Comparison of ENCODE assay signal across 8 cellular contexts in genomic region chr1:27111771-27112573, GRCh38. TPM values are rescaled to one million over a fixed set of nuclear protein-coding genes. Genes with fewer than 3 reads are reported as not detected.
DNase-seq lines count a peak whose midpoint lies in the region; ATAC-seq and TF ChIP-seq lines count a peak whose summit lies in the region.

No MANE protein-coding gene starts in this region.

- no peaks in the 10 kb centered on the region for H3K9me2 ChIP-seq in PC-9 (ENCODE audit: insufficient read depth)

- no peak overlapping the region for H3K9ac ChIP-seq in fibroblast of lung (ENCODE audit: insufficient read depth, low read length)

- H4K20me1 ChIP-seq in PC-9 (ENCODE audit: insufficient read depth) (no peaks in the 10 kb centered on the region), fibroblast of lung (ENCODE audit: control insufficient read depth, extremely low read depth, insufficient read depth, low read length) (no peaks in the 10 kb centered on the region)

- H2AFZ ChIP-seq in PC-9 (no peak overlapping the region), fibroblast of lung (ENCODE audit: low read length) (no peak overlapping the region)

- no peak for TF ChIP-seq POLR2A in suprapubic skin (IDR thresholded peaks at IDR 0.05)

- H3K4me3 ChIP-seq in PC-9 = no peak overlapping the region
- no peak overlapping the region for H3K4me3 ChIP-seq in fibroblast of lung (replicated peaks in 1 of 4; ENCODE audit: control extremely low read depth in 1 of 4, insufficient read depth in 1 of 4, low read depth in 3 of 4, low read length in 4 of 4)
- H3K4me3 ChIP-seq in neutrophil (ENCODE audit: low read depth in 1 of 2, low read length in 1 of 2) = peak overlapping the region in 1 of 2 experiments; percentile 19
- no peak overlapping the region for H3K4me3 ChIP-seq in suprapubic skin

- H3K27me3 ChIP-seq in PC-9 (ENCODE audit: insufficient read depth, low read depth) (no peaks in the 10 kb centered on the region), fibroblast of lung (ENCODE audit: control insufficient read depth, insufficient read depth, low read length) (no peaks in the 10 kb centered on the region), neutrophil (no peaks in the 10 kb centered on the region), suprapubic skin (no peaks in the 10 kb centered on the region)

- H3F3A ChIP-seq in PC-9 (ENCODE audit: insufficient read depth, low read depth) = peaks cover 20% of the 10 kb centered on the region

- WGBS in suprapubic skin = 30% methylated on average over 4 of the region's 5 CpGs

- no TSS peak for BruUV-seq in PC-9 (replicated peaks; lab: Mats Ljungman, UMichigan)

- H3K27ac ChIP-seq in PC-9 (peak overlapping the region; percentile 75), fibroblast of lung (ENCODE audit: insufficient read depth, low read length) (peak overlapping the region; percentile 75), neutrophil (peak overlapping the region; percentile 91), suprapubic skin (peak overlapping the region; percentile 50)

- intact Hi-C loops in PC-9 (cut with micrococcal nuclease; ENCODE audit: unreplicated experiment) = loop anchor here (1.0 to 2.0 kb wide), 3 partner anchors 43 to 173 kb away; partner anchors contain the start of gene SLC9A1

- CTCF ChIA-PET in PC-9 (lab: Charles Lee) = interaction anchor here (0.6 to 1.6 kb wide), 11 partner anchors 34 to 182 kb away, joined by 3 to 11 read pairs (median 4); no protein-coding TSS in a partner anchor

- H3K4me1 ChIP-seq in PC-9 (replicated peaks; ENCODE audit: insufficient read depth) (peaks cover 18% of the 10 kb centered on the region), fibroblast of lung (ENCODE audit: control insufficient read depth, extremely low read depth, insufficient read depth, low read length) (peaks cover 23% of the 10 kb centered on the region), neutrophil (ENCODE audit: control insufficient read depth in 1 of 2, insufficient read depth in 1 of 2, low read depth in 1 of 2, low read length in 1 of 2) (peaks cover 65% of the 10 kb centered on the region in 2 experiments), suprapubic skin (peaks cover 58% of the 10 kb centered on the region)

- H3K36me3 ChIP-seq in PC-9 (ENCODE audit: low read depth) (no peaks in the 10 kb centered on the region), fibroblast of lung (ENCODE audit: control insufficient read depth, insufficient read depth, low read length) (peaks cover 7% of the 10 kb centered on the region), neutrophil (peaks cover 36% of the 10 kb centered on the region), suprapubic skin (peaks cover 4% of the 10 kb centered on the region)

- TF ChIP-seq CTCF in PC-9 (conservative IDR thresholded peaks at IDR 0.05) (no peak; the same call in 1 of the 2 replicates), fibroblast of lung (conservative IDR thresholded peaks at IDR 0.05 in 1 of 2, IDR thresholded peaks at IDR 0.05 in 1 of 2; ENCODE audit: low read depth in 1 of 2, low read length in 2 of 2) (peak in 1 of 2 donors; percentile 54), neutrophil (IDR thresholded peaks at IDR 0.05) (peak; percentile 86), suprapubic skin (IDR thresholded peaks at IDR 0.05) (peak in 1 of 2 donors; percentile 22)

- POLR2A ChIA-PET in PC-9 (lab: Charles Lee; ENCODE audit: unreplicated experiment) = interaction anchor here (0.6 to 1.1 kb wide), 4 partner anchors 33 to 171 kb away, joined by 3 to 5 read pairs (median 4); no protein-coding TSS in a partner anchor

- no peaks in the 10 kb centered on the region for H3K9me3 ChIP-seq in PC-9 (ENCODE audit: insufficient read depth, low read depth)
- H3K9me3 ChIP-seq in fibroblast of lung (ENCODE audit: control insufficient read depth, insufficient read depth, low read depth, low read length) = no peaks in the 10 kb centered on the region
- H3K9me3 ChIP-seq in neutrophil = no peaks in the 10 kb centered on the region
- no peaks in the 10 kb centered on the region for H3K9me3 ChIP-seq in suprapubic skin

- ATAC-seq in HG03025 (IDR thresholded peaks at IDR 0.05; ENCODE audit: low FRiP score, unreplicated experiment) = peak; percentile 60

- H3K4me2 ChIP-seq in PC-9 (peak overlapping the region; percentile 51), fibroblast of lung (ENCODE audit: extremely low read depth, insufficient read depth, low read length) (peak overlapping the region; percentile 5)

- H3K79me2 ChIP-seq in PC-9 (ENCODE audit: low read depth) = no peaks in the 10 kb centered on the region
- H3K79me2 ChIP-seq in fibroblast of lung (ENCODE audit: control insufficient read depth, insufficient read depth, low read length) = peaks cover 5% of the 10 kb centered on the region

- DNase-seq in NCI-H524 (lab: John Stamatoyannopoulos, UW) = peak; percentile 21 to 79
- no peak for DNase-seq in NCI-H524 treated with DMSO at 0.1 percent for 48 hours (lab: John Stamatoyannopoulos, UW)
- DNase-seq in PC-9 = peak; percentile 80 to 94
- DNase-seq in activated T-cell treated with anti-CD3 and anti-CD28 coated beads, Interleukin-2, amount 50 U/mL, for 48 hours = peak; percentile 76 to 80
- DNase-seq in fibroblast of lung (ENCODE audit: low read depth in 2 of 2) = peak; percentile 99 to 100
- DNase-seq in suprapubic skin (ENCODE audit: low spot score in 2 of 2) = peak in 1 of 2 donors; percentile 88

- TF ChIP-seq EP300 in suprapubic skin (IDR thresholded peaks at IDR 0.05) = no peak

RNA-seq across cellular contexts. Expression of gene SLC9A1, which starts 43.0 kb away (rescaled TPM):
- total RNA-seq in PC-9 (2021) (17.9 and 27.5 TPM in 2 replicates), fibroblast of lung (3.9 and 10.4 TPM in 2 replicates), suprapubic skin (10 to 100 TPM; 18.1 to 28.1 (median 25.2) TPM)
- polyA plus RNA-seq in fibroblast of lung = 4.9 and 9.5 TPM in 2 replicates
- 24.1 and 26.7 TPM in 2 replicates for polyA plus RNA-seq in fibroblast of lung (2012)
- polyA minus RNA-seq in fibroblast of lung (ENCODE audit: low replicate concordance) = 102 and 135 TPM in 2 replicates
